Comparison of ENCODE assay signal across 1 cellular context in genomic region chr16:49440156-49441065, GRCh38.
TF ChIP-seq lines count a peak whose summit lies in the region.

No MANE protein-coding gene starts in this region.

TF ChIP-seq in GM23338, 12 proteins besides CTCF, POLR2A, EP300 and RAD21 (continued from another document):
- TF ChIP-seq REST (IDR thresholded peaks at IDR 0.05; ENCODE audit: unreplicated experiment) (no peak), ZNF114 (CRISPR knock-in tag; IDR thresholded peaks at IDR 0.05) (no peak), CREB1 (CRISPR knock-in tag; IDR thresholded peaks at IDR 0.05; ENCODE audit: low read depth) (no peak), NANOG (IDR thresholded peaks at IDR 0.05; ENCODE audit: borderline replicate concordance) (no peak), POLR2AphosphoS5 (IDR thresholded peaks at IDR 0.05; ENCODE audit: low read depth) (no peak), STAT1 (IDR thresholded peaks at IDR 0.05; ENCODE audit: unreplicated experiment) (no peak)
